24 cellular contexts compared by ENCODE assay signal in the genomic region with DNA sequence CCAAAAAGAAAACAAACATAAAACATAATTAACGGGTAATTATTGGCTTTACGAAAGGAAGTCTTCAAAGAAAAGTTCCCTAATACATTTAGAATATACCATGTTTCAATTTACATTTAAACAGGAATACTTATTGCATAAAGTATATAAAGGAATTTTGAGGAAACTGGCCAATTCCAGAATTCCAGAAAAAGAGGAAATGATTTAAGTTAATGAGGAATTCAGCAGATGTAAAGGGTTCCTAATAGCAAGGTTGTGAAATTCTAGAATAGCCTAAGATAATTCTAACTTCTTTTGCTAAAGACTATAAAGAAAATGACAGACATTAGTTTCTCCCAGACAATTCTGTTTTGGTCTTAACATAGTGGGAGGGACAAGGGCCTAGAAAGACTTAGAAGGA. TPM values are rescaled to one million over a fixed set of nuclear protein-coding genes. Genes with fewer than 3 reads are reported as not detected.
A peak's percentile ranks its signal among the peaks of the same experiment; 100 is the strongest.
DNase-seq lines count a peak whose midpoint lies in the region; ATAC-seq and TF ChIP-seq lines count a peak whose summit lies in the region.
"Had no signal": no experiment of that assay in that cellular context is flagged by ENCODE, and none has a peak within 500 bp of the region (broad histone marks: within the 10 kb centered on the region; RNA-seq: fewer than 3 reads in every experiment).

No MANE protein-coding gene starts in this region.

- H3K36me3 Mint-ChIP-seq in CD8-positive, alpha-beta memory T cell = peaks cover 0 to 24% (median 3%) of the 10 kb centered on the region in 3 donors
- H3K36me3 Mint-ChIP-seq in T-cell (peaks cover 7% of the 10 kb centered on the region), natural killer cell (peaks cover 9% of the 10 kb centered on the region)

- no peaks in the 10 kb centered on the region for H3K9me3 ChIP-seq in CD8-positive, alpha-beta memory T cell (ENCODE audit: low read length)
- H3K9me3 ChIP-seq: heart right ventricle, MG63 had no signal

- no peak for DNase-seq in CD8-positive, alpha-beta memory T cell
- DNase-seq in T-cell (no peak), fibroblast of mammary gland (ENCODE audit: low read depth) (peak; percentile 15), natural killer cell (no peak), NCI-H345 treated with DMSO at 0.1 percent for 48 hours (lab: John Stamatoyannopoulos, UW; ENCODE audit: unreplicated experiment) (no peak), DMS153 (lab: John Stamatoyannopoulos, UW) (no peak), NCI-H446 (lab: John Stamatoyannopoulos, UW) (no peak)
- DNase-seq: activated CD8-positive, alpha-beta memory T cell treated with anti-CD3 and anti-CD28 coated beads, Interleukin-2, amount 50 U/mL, for 4 hours; activated effector memory CD4-positive, alpha-beta T cell treated with anti-CD3 and anti-CD28 coated beads, Interleukin-2, amount 50 U/mL, for 16 hours; AML-193; amniotic stem cell; effector CD4-positive, alpha-beta T cell; heart right ventricle; MG63; NCI-H146; NCI-H2171 treated with DMSO at 0.1 percent for 48 hours; NCI-H748 treated with DMSO at 0.1 percent for 48 hours; occipital lobe; PC-3; SHP77 treated with DMSO at 0.1 percent for 48 hours; stimulated activated CD8-positive, alpha-beta memory T cell treated with anti-CD3 and anti-CD28 coated beads, Interleukin-4, amount 100 ng/mL, for 48 hours; substantia nigra; T-helper 1 cell had no signal

- TF ChIP-seq CTCF in fibroblast of mammary gland (conservative IDR thresholded peaks at IDR 0.05; ENCODE audit: control insufficient read depth, insufficient read depth, low read depth, low read length) (no peak), natural killer cell (IDR thresholded peaks at IDR 0.05) (no peak)

- peak overlapping the region in 4 of 7 donors; percentile 17 to 42 (median 24) for H3K4me3 Mint-ChIP-seq in CD8-positive, alpha-beta memory T cell
- H3K4me3 Mint-ChIP-seq in T-cell (no peak overlapping the region), natural killer cell (peak overlapping the region; percentile 74)

- intact Hi-C loops in natural killer cell (cut with micrococcal nuclease) = loop anchor here (2.0 to 10.0 kb wide), 5 partner anchors 36 to 1417 kb away; partner anchors contain the start of gene JARID2

- H3K4me1 ChIP-seq in CD8-positive, alpha-beta memory T cell (ENCODE audit: insufficient read depth, low read length) = peaks cover 37% of the 10 kb centered on the region

- CTCF ChIA-PET in CD8-positive, alpha-beta memory T cell (lab: Charles Lee) = no interaction called here
- CTCF ChIA-PET in T-cell (lab: Charles Lee) = interaction anchor here in 1 of 2 donors (0.6 kb wide), 1 partner anchor 15 kb away, joined by 3 read pairs; no protein-coding TSS in a partner anchor

- POLR2A ChIA-PET in CD8-positive, alpha-beta memory T cell (lab: Charles Lee) = no interaction called here
- POLR2A ChIA-PET in T-cell (lab: Charles Lee) = no interaction called here

- ATAC-seq in T-cell (replicated peaks in 1 of 4) (no peak), natural killer cell (no peak), HG02623 (IDR thresholded peaks at IDR 0.05; ENCODE audit: unreplicated experiment) (no peak)
- ATAC-seq: heart right ventricle had no signal

- H3K27me3 Mint-ChIP-seq in CD8-positive, alpha-beta memory T cell = no peaks in the 10 kb centered on the region
- H3K27me3 Mint-ChIP-seq in T-cell (no peaks in the 10 kb centered on the region), natural killer cell (ENCODE audit: low read depth in 2 of 2) (no peaks in the 10 kb centered on the region)

- peaks cover 33 to 70% (median 63%) of the 10 kb centered on the region in 3 donors for H3K4me1 Mint-ChIP-seq in CD8-positive, alpha-beta memory T cell
- H3K4me1 Mint-ChIP-seq in T-cell (peaks cover 47 to 65% (median 48%) of the 10 kb centered on the region in 3 donors), natural killer cell (peaks cover 26 to 60% of the 10 kb centered on the region in 2 donors)

- H3K4me3 ChIP-seq in CD8-positive, alpha-beta memory T cell (ENCODE audit: low read length) = no peak overlapping the region
- no peak overlapping the region for H3K4me3 ChIP-seq in fibroblast of mammary gland (ENCODE audit: control insufficient read depth, low read depth, low read length)
- H3K4me3 ChIP-seq: heart right ventricle, MG63 had no signal

- peaks cover 4% of the 10 kb centered on the region for H3K36me3 ChIP-seq in CD8-positive, alpha-beta memory T cell (ENCODE audit: insufficient read depth, low read length)
- H3K36me3 ChIP-seq: MG63 had no signal

- H3K27me3 ChIP-seq in CD8-positive, alpha-beta memory T cell (ENCODE audit: insufficient read depth, low read length, poor library complexity, severe bottlenecking) = no peaks in the 10 kb centered on the region
- H3K27me3 ChIP-seq: heart right ventricle, MG63 had no signal

- H3K9me3 Mint-ChIP-seq in CD8-positive, alpha-beta memory T cell = no peaks in the 10 kb centered on the region
- H3K9me3 Mint-ChIP-seq in T-cell = no peaks in the 10 kb centered on the region
- H3K9me3 Mint-ChIP-seq in natural killer cell = no peaks in the 10 kb centered on the region

- peak overlapping the region in 4 of 8 donors; percentile 22 to 54 (median 39) for H3K27ac Mint-ChIP-seq in CD8-positive, alpha-beta memory T cell
- H3K27ac Mint-ChIP-seq in T-cell = peak overlapping the region; percentile 24 to 30
- peak overlapping the region; percentile 53 to 89 for H3K27ac Mint-ChIP-seq in natural killer cell

- H3K27ac ChIP-seq in CD8-positive, alpha-beta memory T cell (ENCODE audit: low read depth, low read length) = peak overlapping the region; percentile 17

RNA-seq across cellular contexts. Expression of gene DTNBP1, which starts 35.0 kb away (rescaled TPM):
- 10 to 100 TPM; 14.6 to 15.5 TPM for total RNA-seq in CD8-positive, alpha-beta memory T cell
- 37.3 TPM for polyA plus RNA-seq in CD8-positive, alpha-beta memory T cell
- total RNA-seq in T-cell (10 to 100 TPM; 18.7 to 25.4 (median 19.9) TPM), natural killer cell (10 to 100 TPM; 31.6 to 42.2 (median 38.4) TPM)

Comparison
In these comparisons a context has a peak if more than half of its experiments do, and no peak if none do; other contexts are left out.
1. H3K4me3 Mint-ChIP-seq: peak in CD8-positive, alpha-beta memory T cell (4 of 7) and natural killer cell (single experiment); none in T-cell (0 of 3).